3 cellular contexts compared by ENCODE assay signal in the genomic region with DNA sequence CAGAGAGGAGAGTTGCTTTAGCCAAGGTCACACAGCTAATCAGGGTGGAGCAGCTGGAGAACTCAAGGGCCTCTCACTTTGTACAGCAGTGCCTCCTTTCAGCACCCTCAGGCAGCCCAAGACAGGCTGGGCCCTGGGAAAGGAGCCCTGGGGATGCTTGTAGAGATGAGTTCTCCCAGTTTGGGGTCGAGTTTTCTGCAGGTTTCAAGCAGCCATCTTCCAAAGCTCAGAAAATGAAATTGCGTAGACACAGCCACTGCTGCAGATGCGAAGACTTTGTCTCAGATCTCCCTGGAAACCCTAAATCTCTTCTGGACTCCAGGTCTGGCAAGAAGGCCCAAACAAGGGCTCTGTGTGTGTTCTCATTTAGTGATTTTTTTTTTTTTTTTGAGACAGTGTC.
TF ChIP-seq lines count a peak whose summit lies in the region.

No MANE protein-coding gene starts in this region.

TF ChIP-seq in GM23338, 12 proteins besides CTCF, POLR2A, EP300 and RAD21:
- TF ChIP-seq ZNF114 (CRISPR knock-in tag; IDR thresholded peaks at IDR 0.05): no peak
- no peak for TF ChIP-seq STAT1 (IDR thresholded peaks at IDR 0.05; ENCODE audit: unreplicated experiment)

TF ChIP-seq in K562, 482 proteins besides CTCF, POLR2A, EP300 and RAD21:
- TF ChIP-seq ZNF274 (IDR thresholded peaks at IDR 0.05; ENCODE audit: borderline replicate concordance, low read depth, low read length): peak; percentile 88
- TF ChIP-seq, protein P1, sequence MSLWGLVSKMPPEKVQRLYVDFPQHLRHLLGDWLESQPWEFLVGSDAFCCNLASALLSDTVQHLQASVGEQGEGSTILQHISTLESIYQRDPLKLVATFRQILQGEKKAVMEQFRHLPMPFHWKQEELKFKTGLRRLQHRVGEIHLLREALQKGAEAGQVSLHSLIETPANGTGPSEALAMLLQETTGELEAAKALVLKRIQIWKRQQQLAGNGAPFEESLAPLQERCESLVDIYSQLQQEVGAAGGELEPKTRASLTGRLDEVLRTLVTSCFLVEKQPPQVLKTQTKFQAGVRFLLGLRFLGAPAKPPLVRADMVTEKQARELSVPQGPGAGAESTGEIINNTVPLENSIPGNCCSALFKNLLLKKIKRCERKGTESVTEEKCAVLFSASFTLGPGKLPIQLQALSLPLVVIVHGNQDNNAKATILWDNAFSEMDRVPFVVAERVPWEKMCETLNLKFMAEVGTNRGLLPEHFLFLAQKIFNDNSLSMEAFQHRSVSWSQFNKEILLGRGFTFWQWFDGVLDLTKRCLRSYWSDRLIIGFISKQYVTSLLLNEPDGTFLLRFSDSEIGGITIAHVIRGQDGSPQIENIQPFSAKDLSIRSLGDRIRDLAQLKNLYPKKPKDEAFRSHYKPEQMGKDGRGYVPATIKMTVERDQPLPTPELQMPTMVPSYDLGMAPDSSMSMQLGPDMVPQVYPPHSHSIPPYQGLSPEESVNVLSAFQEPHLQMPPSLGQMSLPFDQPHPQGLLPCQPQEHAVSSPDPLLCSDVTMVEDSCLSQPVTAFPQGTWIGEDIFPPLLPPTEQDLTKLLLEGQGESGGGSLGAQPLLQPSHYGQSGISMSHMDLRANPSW (CRISPR knock-in tag; IDR thresholded peaks at IDR 0.05): no peak

TF ChIP-seq in GM12891, 5 proteins besides CTCF, POLR2A, EP300 and RAD21:
- no peak for TF ChIP-seq SPI1 (IDR thresholded peaks at IDR 0.05; ENCODE audit: low read depth, low read length)
- TF ChIP-seq POLR2AphosphoS5 (IDR thresholded peaks at IDR 0.05; ENCODE audit: low read depth, low read length): no peak
- TF ChIP-seq TAF1 (IDR thresholded peaks at IDR 0.05; ENCODE audit: low read depth, low read length): no peak
- TF ChIP-seq POU2F2 (IDR thresholded peaks at IDR 0.05; ENCODE audit: low read depth, low read length): no peak
TF ChIP-seq in GM12891: peak in this region for 0.
